18 cellular contexts compared by ENCODE assay signal in genomic region chr13:41011382-41011956, GRCh38. TPM values are rescaled to one million over a fixed set of nuclear protein-coding genes. Genes with fewer than 3 reads are reported as not detected.
DNase-seq lines count a peak whose midpoint lies in the region; ATAC-seq and TF ChIP-seq lines count a peak whose summit lies in the region.
"Had no signal": no experiment of that assay in that cellular context is flagged by ENCODE, and none has a peak within 500 bp of the region (broad histone marks: within the 10 kb centered on the region; RNA-seq: fewer than 3 reads in every experiment).

No MANE protein-coding gene starts in this region.

- no peak for TF ChIP-seq RAD21 in IMR-90 (IDR thresholded peaks at IDR 0.05; ENCODE audit: low read length)

- CTCF ChIA-PET in CD4-positive, alpha-beta T cell (lab: Charles Lee): interaction anchor here (0.8 to 6.0 kb wide), 5 partner anchors 8 to 48 kb away, joined by 3 to 23 read pairs (median 4); partner anchors contain the start of gene ELF1
- CTCF ChIA-PET in IMR-90 (lab: Yijun Ruan, JAX): no interaction called here
- CTCF ChIA-PET in activated CD8-positive, alpha-beta T cell treated with anti-CD3 and anti-CD28 coated beads for 36 hours (lab: Charles Lee): interaction anchor here (0.7 to 2.7 kb wide), 8 partner anchors 10 to 43 kb away, joined by 3 to 9 read pairs (median 3); no protein-coding TSS in a partner anchor

- H2BK5ac ChIP-seq in IMR-90 (ENCODE audit: low read depth, low read length, poor library complexity, severe bottlenecking): no peak overlapping the region

- no peaks in the 10 kb centered on the region for H3K9me3 Mint-ChIP-seq in CD4-positive, alpha-beta T cell
- no peaks in the 10 kb centered on the region for H3K9me3 Mint-ChIP-seq in activated CD8-positive, alpha-beta T cell treated with anti-CD3 and anti-CD28 coated beads for 36 hours
- peaks cover 9% of the 10 kb centered on the region for H3K9me3 Mint-ChIP-seq in mesothelial cell of epicardium

- H4K5ac ChIP-seq in IMR-90 (ENCODE audit: low read depth, low read length): no peak overlapping the region

- H3K4ac ChIP-seq in IMR-90 (ENCODE audit: low read depth, low read length): no peak overlapping the region

- H3K4me1 Mint-ChIP-seq in CD4-positive, alpha-beta T cell (ENCODE audit: low read depth): peaks cover 80% of the 10 kb centered on the region
- H3K4me1 Mint-ChIP-seq in activated CD8-positive, alpha-beta T cell treated with anti-CD3 and anti-CD28 coated beads for 36 hours (ENCODE audit: low read depth): peaks cover 65% of the 10 kb centered on the region
- peaks cover 36% of the 10 kb centered on the region for H3K4me1 Mint-ChIP-seq in mesothelial cell of epicardium

- H3K27me3 Mint-ChIP-seq in CD4-positive, alpha-beta T cell: no peaks in the 10 kb centered on the region
- H3K27me3 Mint-ChIP-seq in activated CD8-positive, alpha-beta T cell treated with anti-CD3 and anti-CD28 coated beads for 36 hours: no peaks in the 10 kb centered on the region
- no peaks in the 10 kb centered on the region for H3K27me3 Mint-ChIP-seq in mesothelial cell of epicardium (ENCODE audit: low read depth)
- H3K27me3 Mint-ChIP-seq: brain had no signal

- DNase-seq in CD4-positive, alpha-beta T cell: no peak
- no peak for DNase-seq in IMR-90
- no peak for DNase-seq in activated CD8-positive, alpha-beta T cell treated with anti-CD3 and anti-CD28 coated beads for 36 hours
- no peak for DNase-seq in mesothelial cell of epicardium (ENCODE audit: low spot score in 2 of 2, unreplicated experiment in 2 of 2)
- DNase-seq in midbrain (lab: John Stamatoyannopoulos, UW): no peak
- DNase-seq in GOT3 (lab: John Stamatoyannopoulos, UW): no peak
- DNase-seq in tibial nerve (ENCODE audit: low spot score in 2 of 2): no peak
- DNase-seq: activated gamma-delta T cell treated with Interleukin-2 at 50 U/mL for 16 hours; KG1; left lung; NCI-H146; NCI-H226; stimulated activated CD4-positive, alpha-beta T cell treated with anti-CD3 and anti-CD28 coated beads, Interleukin-4, amount 100 ng/mL, for 24 hours had no signal

- H3K4me1 ChIP-seq in IMR-90 (ENCODE audit: control insufficient read depth, insufficient read depth, low read length): peaks cover 4% of the 10 kb centered on the region
- peaks cover 0 to 48% (median 9%) of the 10 kb centered on the region in 4 donors for H3K4me1 ChIP-seq in tibial nerve
- H3K4me1 ChIP-seq: parathyroid adenoma had no signal

- WGBS in IMR-90 (ENCODE audit: extremely low coverage in 2 of 2, insufficient read length in 1 of 2), 2 experiments: no CpG with 5 or more reads among the region's 4 CpGs
- WGBS in tibial nerve, 2 donors: 74 to 90% methylated on average over 4 of the region's 4 CpGs

- POLR2A ChIA-PET in CD4-positive, alpha-beta T cell (lab: Charles Lee): interaction anchor here (0.7 to 2.4 kb wide), 11 partner anchors 8 to 90 kb away, joined by 3 to 11 read pairs (median 3); partner anchors contain the start of genes ELF1 and WBP4
- POLR2A ChIA-PET in IMR-90 (lab: Charles Lee; ENCODE audit: unreplicated experiment): no interaction called here
- POLR2A ChIA-PET in activated CD8-positive, alpha-beta T cell treated with anti-CD3 and anti-CD28 coated beads for 36 hours (lab: Charles Lee): interaction anchor here (0.7 to 1.7 kb wide), 7 partner anchors 9 to 49 kb away, joined by 3 to 4 read pairs (median 3); no protein-coding TSS in a partner anchor

- H3K9me1 ChIP-seq in IMR-90 (ENCODE audit: insufficient read depth, low read length): peaks cover 5% of the 10 kb centered on the region

- no peak overlapping the region for H4K91ac ChIP-seq in IMR-90 (ENCODE audit: insufficient read depth, low read depth, low read length)

- H3K27ac Mint-ChIP-seq in CD4-positive, alpha-beta T cell: peak overlapping the region; percentile 77
- peak overlapping the region; percentile 68 for H3K27ac Mint-ChIP-seq in activated CD8-positive, alpha-beta T cell treated with anti-CD3 and anti-CD28 coated beads for 36 hours
- peak overlapping the region; percentile 16 for H3K27ac Mint-ChIP-seq in mesothelial cell of epicardium
- H3K27ac Mint-ChIP-seq: brain had no signal

- H3K56ac ChIP-seq in IMR-90 (ENCODE audit: extremely low read depth, insufficient read depth, low read length): 0 out of 2 replicates have a peak overlapping the region, but pooled peaks have one; percentile 13

- H3K79me1 ChIP-seq in IMR-90 (ENCODE audit: low read depth in 1 of 2, low read length in 2 of 2): peaks cover 19 to 50% of the 10 kb centered on the region in 2 experiments

- H3K9me3 ChIP-seq in CD4-positive, alpha-beta T cell (ENCODE audit: control insufficient read depth, low read length): no peaks in the 10 kb centered on the region
- H3K9me3 ChIP-seq in IMR-90 (ENCODE audit: control insufficient read depth, insufficient read depth, low read length) (no peaks in the 10 kb centered on the region), tibial nerve (no peaks in the 10 kb centered on the region)
- H3K9me3 ChIP-seq: left lung, thoracic aorta had no signal

- intact Hi-C loops in CD4-positive, alpha-beta T cell (cut with DNase I, micrococcal nuclease): loop anchor here in 1 of 2 experiments (10.0 kb wide), 2 partner anchors 47 to 1263 kb away; partner anchors contain the start of gene AKAP11
- intact Hi-C loops in IMR-90 (cut with micrococcal nuclease): no loop called here
- intact Hi-C loops in activated CD8-positive, alpha-beta T cell treated with anti-CD3 and anti-CD28 coated beads for 36 hours (cut with micrococcal nuclease): loop anchor here (10.0 kb wide), 1 partner anchor 47 kb away; no protein-coding TSS in a partner anchor

- peaks cover 29% of the 10 kb centered on the region for H4K20me1 ChIP-seq in IMR-90 (ENCODE audit: insufficient read depth, low read length)

- no peak overlapping the region for H3K14ac ChIP-seq in IMR-90 (replicated peaks; ENCODE audit: low read depth, low read length)

- no peak overlapping the region for H3K18ac ChIP-seq in IMR-90 (ENCODE audit: low read depth, low read length)

- no peak overlapping the region for H2BK20ac ChIP-seq in IMR-90 (ENCODE audit: low read depth, low read length)

- H3K27ac ChIP-seq in CD4-positive, alpha-beta T cell (ENCODE audit: low read depth, low read length): no peak overlapping the region
- H3K27ac ChIP-seq in IMR-90 (ENCODE audit: insufficient read depth, low read length) (no peak overlapping the region), tibial nerve (no peak overlapping the region)
- H3K27ac ChIP-seq: coronary artery, left lung, parathyroid adenoma, thoracic aorta, VCaP had no signal

- 0 out of 2 replicates have a peak, but pooled peaks cover 3% of the 10 kb centered on the region for H3K36me3 ChIP-seq in IMR-90 (ENCODE audit: control insufficient read depth, insufficient read depth, low read length)
- H3K36me3 ChIP-seq in tibial nerve: no peaks in the 10 kb centered on the region
- H3K36me3 ChIP-seq: left lung, thoracic aorta had no signal

- H2BK120ac ChIP-seq in IMR-90 (ENCODE audit: low read depth, low read length): no peak overlapping the region

- H2BK15ac ChIP-seq in IMR-90 (ENCODE audit: low read depth, low read length): no peak overlapping the region

- no peaks in the 10 kb centered on the region for H3K27me3 ChIP-seq in CD4-positive, alpha-beta T cell (ENCODE audit: control insufficient read depth, insufficient read depth, low read length)
- H3K27me3 ChIP-seq in IMR-90 (ENCODE audit: control insufficient read depth, insufficient read depth, low read length): no peaks in the 10 kb centered on the region
- no peaks in the 10 kb centered on the region for H3K27me3 ChIP-seq in tibial nerve
- H3K27me3 ChIP-seq: left lung had no signal

- TF ChIP-seq POLR2A in IMR-90 (IDR thresholded peaks at IDR 0.05; ENCODE audit: low read depth, low read length): no peak
- TF ChIP-seq POLR2A in tibial nerve (IDR thresholded peaks at IDR 0.05): no peak

- H2AK9ac ChIP-seq in IMR-90 (replicated peaks; ENCODE audit: low read depth, low read length, poor library complexity): no peak overlapping the region

- H3K4me2 ChIP-seq in IMR-90 (ENCODE audit: low read depth, low read length): no peak overlapping the region

- no peak for ATAC-seq in CD4-positive, alpha-beta T cell (ENCODE audit: poor library complexity)
- ATAC-seq in IMR-90 (ENCODE audit: low read depth): no peak
- ATAC-seq in activated CD8-positive, alpha-beta T cell treated with anti-CD3 and anti-CD28 coated beads for 36 hours: no peak
- ATAC-seq: left lung had no signal

- no TSS peak for BruUV-seq in IMR-90 (replicated peaks; lab: Mats Ljungman, UMichigan)

- TF ChIP-seq EP300 in tibial nerve (IDR thresholded peaks at IDR 0.05): no peak

- peak overlapping the region; percentile 47 for H3K4me3 Mint-ChIP-seq in CD4-positive, alpha-beta T cell
- H3K4me3 Mint-ChIP-seq in activated CD8-positive, alpha-beta T cell treated with anti-CD3 and anti-CD28 coated beads for 36 hours: no peak overlapping the region
- no peak overlapping the region for H3K4me3 Mint-ChIP-seq in mesothelial cell of epicardium
- H3K4me3 Mint-ChIP-seq: brain had no signal

- no peak overlapping the region for H2AK5ac ChIP-seq in IMR-90 (ENCODE audit: low read depth, low read length)

- H4K8ac ChIP-seq in IMR-90 (ENCODE audit: low read depth in 2 of 2, low read length in 2 of 2): no peak overlapping the region

- no peak overlapping the region for H3K9ac ChIP-seq in IMR-90 (ENCODE audit: low read depth, low read length)
- H3K9ac ChIP-seq: parathyroid adenoma had no signal

- H3K23ac ChIP-seq in IMR-90 (ENCODE audit: low read depth, low read length): no peak overlapping the region

- in situ Hi-C loops in IMR-90 (cut with MboI; ENCODE audit: low sequenced_read_pairs): no loop called here

- H2AFZ ChIP-seq in IMR-90 (replicated peaks; ENCODE audit: low read length, poor library complexity): no peak overlapping the region
- H2AFZ ChIP-seq: parathyroid adenoma had no signal

- H3K4me3 ChIP-seq in IMR-90 (ENCODE audit: insufficient read depth, low read depth, low read length): no peak overlapping the region
- H3K4me3 ChIP-seq in tibial nerve: no peak overlapping the region
- H3K4me3 ChIP-seq: coronary artery, left lung, thoracic aorta had no signal

- TF ChIP-seq CTCF in CD4-positive, alpha-beta T cell (IDR thresholded peaks at IDR 0.05): no peak
- TF ChIP-seq CTCF in IMR-90 (conservative IDR thresholded peaks at IDR 0.05; ENCODE audit: low read depth, low read length): no peak
- TF ChIP-seq CTCF in activated CD8-positive, alpha-beta T cell treated with anti-CD3 and anti-CD28 coated beads for 36 hours (IDR thresholded peaks at IDR 0.05): no peak
- no peak for TF ChIP-seq CTCF in mesothelial cell of epicardium (IDR thresholded peaks at IDR 0.05; ENCODE audit: unreplicated experiment)
- no peak for TF ChIP-seq CTCF in tibial nerve (IDR thresholded peaks at IDR 0.05)

- dilution Hi-C loops in IMR-90 (cut with HindIII; ENCODE audit: low sequenced_read_pairs, unreplicated experiment): no loop called here

- peaks cover 45% of the 10 kb centered on the region for H3K36me3 Mint-ChIP-seq in CD4-positive, alpha-beta T cell (ENCODE audit: low read depth)
- H3K36me3 Mint-ChIP-seq in activated CD8-positive, alpha-beta T cell treated with anti-CD3 and anti-CD28 coated beads for 36 hours (ENCODE audit: low read depth): peaks cover 38% of the 10 kb centered on the region
- peaks cover 12% of the 10 kb centered on the region for H3K36me3 Mint-ChIP-seq in mesothelial cell of epicardium

RNA-seq across cellular contexts. Expression of gene ELF1, which starts 7.6 kb away (rescaled TPM):
- 100 to 1,000 TPM; 354 to 358 TPM for total RNA-seq in CD4-positive, alpha-beta T cell
- total RNA-seq in IMR-90 (2012; rRNA removed) (27.6 and 36.9 TPM in 2 replicates), mesothelial cell of epicardium (76.9 to 78.0 TPM (median 77.4 TPM) in 3 replicates), tibial nerve (100 to 1,000 TPM in 2 of 4 donors, 10 to 100 TPM in 2; 54.6 to 118 (median 98.6) TPM)
- 23.7 and 25.4 TPM in 2 replicates for polyA plus RNA-seq in IMR-90 (2012; rRNA removed)
- 11.7 and 15.9 TPM in 2 replicates for polyA plus RNA-seq in IMR-90 (2012; cell fraction: cytosol; rRNA removed)
- polyA plus RNA-seq in IMR-90 (2012; cell fraction: nucleus; rRNA removed; ENCODE audit: low replicate concordance): 10.8 and 27.3 TPM in 2 replicates
- 10 to 100 TPM; 85.2 to 88.2 TPM for total RNA-seq in activated CD8-positive, alpha-beta T cell treated with anti-CD3 and anti-CD28 coated beads for 36 hours

RNA-seq across cellular contexts. Expression of gene WBP4, which starts 49.8 kb away (rescaled TPM):
- 1 to 10 TPM; 6.9 to 7.4 TPM for total RNA-seq in CD4-positive, alpha-beta T cell
- total RNA-seq in IMR-90 (2012; rRNA removed) (4.3 and 11.4 TPM in 2 replicates), mesothelial cell of epicardium (9.2 to 9.5 TPM (median 9.4 TPM) in 3 replicates), tibial nerve (10 to 100 TPM; 10.2 to 27.1 (median 15.5) TPM)
- 9.6 and 11.0 TPM in 2 replicates for polyA plus RNA-seq in IMR-90 (2012; rRNA removed)
- polyA plus RNA-seq in IMR-90 (2012; cell fraction: cytosol; rRNA removed): 1.1 and 1.7 TPM in 2 replicates
- 0.85 and 6.2 TPM in 2 replicates for polyA plus RNA-seq in IMR-90 (2012; cell fraction: nucleus; rRNA removed; ENCODE audit: low replicate concordance)
- total RNA-seq in activated CD8-positive, alpha-beta T cell treated with anti-CD3 and anti-CD28 coated beads for 36 hours: 10 to 100 TPM in 1 of 2 experiments, 1 to 10 TPM in 1; 9.6 to 11.8 TPM

Comparison
In these comparisons a context has a peak if more than half of its experiments do, and no peak if none do; other contexts are left out.
1. H3K27ac Mint-ChIP-seq: peak in every context shown above with its lines; median percentile 77 in CD4-positive, alpha-beta T cell; 68 in activated CD8-positive, alpha-beta T cell treated with anti-CD3 and anti-CD28 coated beads for 36 hours; 16 in mesothelial cell of epicardium.